In the genomic region with DNA sequence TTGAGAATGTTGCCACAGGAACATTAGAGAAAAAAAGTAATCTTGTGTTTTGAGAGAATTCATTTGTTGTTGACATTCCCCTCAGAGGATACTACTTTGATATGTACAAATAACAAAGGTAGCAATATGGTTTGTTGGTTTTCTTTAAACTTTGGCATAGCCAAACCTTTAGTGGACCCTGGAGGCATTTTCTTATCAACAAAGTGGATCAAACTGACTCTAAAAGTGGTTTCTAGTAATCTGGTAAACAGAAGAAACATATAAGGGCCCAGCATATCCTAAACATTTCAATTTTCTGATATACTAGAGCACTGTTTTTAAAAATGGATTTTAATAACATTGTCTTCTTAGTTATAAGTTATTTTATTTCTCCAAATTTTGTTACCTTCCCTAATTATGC, we compare ENCODE assay signal across 31 cellular contexts.
"Had no signal": no experiment of that assay in that cellular context is flagged by ENCODE, and none has a peak within 500 bp of the region (broad histone marks: within the 10 kb centered on the region; RNA-seq: fewer than 3 reads in every experiment).

No MANE protein-coding gene starts in this region.

- H3K27me3 ChIP-seq: adrenal gland, body of pancreas, esophagus muscularis mucosa, foreskin keratinocyte, gastrocnemius medialis, heart left ventricle had no signal

- FAIRE-seq: colon had no signal

- H3K36me3 ChIP-seq: adrenal gland, esophagus muscularis mucosa, gastrocnemius medialis, heart left ventricle had no signal

- DNase-seq: activated CD4-positive, alpha-beta memory T cell treated with anti-CD3 and anti-CD28 coated beads for 36 hours; activated CD4-positive, alpha-beta T cell treated with anti-CD3 and anti-CD28 coated beads for 36 hours; activated CD4-positive, CD25-positive, alpha-beta regulatory T cell; activated CD4-positive, CD25-positive, alpha-beta regulatory T cell treated with anti-CD3 and anti-CD28 coated beads, Interleukin-2, amount 50 U/mL, for 72 hours; activated CD8-positive, alpha-beta memory T cell treated with anti-CD3 and anti-CD28 coated beads, Interleukin-2, amount 10 ng/mL, durations not matched to agents 7 days and 5 days; activated CD8-positive, alpha-beta memory T cell treated with anti-CD3 and anti-CD28 coated beads, Interleukin-2, amount 50 U/mL, for 4 hours; activated CD8-positive, alpha-beta T cell treated with anti-CD3 and anti-CD28 coated beads, Interleukin-2, amount 10 ng/mL, durations not matched to agents 7 days and 5 days; activated effector memory CD4-positive, alpha-beta T cell treated with anti-CD3 and anti-CD28 coated beads, Interleukin-2, amount 50 U/mL, for 16 hours; activated naive CD4-positive, alpha-beta T cell treated with anti-CD3 and anti-CD28 coated beads for 36 hours; activated naive CD8-positive, alpha-beta T cell treated with anti-CD3 and anti-CD28 coated beads for 36 hours; activated naive CD8-positive, alpha-beta T cell treated with anti-CD3 and anti-CD28 coated beads, Interleukin-2, amount 50 U/mL, for 24 hours; activated T-cell treated with anti-CD3 and anti-CD28 coated beads, Interleukin-2, amount 50 U/mL, for 1 hour; activated T-cell treated with anti-CD3 and anti-CD28 coated beads, Interleukin-2, amount 50 U/mL, for 48 hours; adrenal gland; amygdala; aorta; body of pancreas; caudate nucleus; cortex of kidney; dermis blood vessel endothelial cell; effector CD4-positive, alpha-beta T cell; effector memory CD8-positive, alpha-beta T cell; erythroblast; foreskin keratinocyte; gastrocnemius medialis; glutamatergic neuron; heart left ventricle; T-helper 17 cell; T1000 had no signal

- H3K4me1 ChIP-seq: foreskin keratinocyte had no signal

- H3K4me3 ChIP-seq: adrenal gland, body of pancreas, esophagus muscularis mucosa, gastrocnemius medialis, heart left ventricle had no signal

- H3K9me3 ChIP-seq: adrenal gland, body of pancreas, esophagus muscularis mucosa, gastrocnemius medialis, heart left ventricle had no signal

- H3K27ac ChIP-seq: adrenal gland, body of pancreas, esophagus muscularis mucosa, foreskin keratinocyte, gastrocnemius medialis, heart left ventricle had no signal

- ATAC-seq: activated CD8-positive, alpha-beta T cell treated with anti-CD3 and anti-CD28 coated beads, Interleukin-2, amount 10 ng/mL, durations not matched to agents 7 days and 5 days; body of pancreas; effector memory CD8-positive, alpha-beta T cell; gastrocnemius medialis; heart left ventricle; T-helper 17 cell had no signal
